Comparison of ENCODE assay signal across 8 cellular contexts in genomic region chr15:82530606-82531379, GRCh38. TPM values are rescaled to one million over a fixed set of nuclear protein-coding genes. Genes with fewer than 3 reads are reported as not detected.
DNase-seq lines count a peak whose midpoint lies in the region; ATAC-seq and TF ChIP-seq lines count a peak whose summit lies in the region.

No MANE protein-coding gene starts in this region.

- peak in 1 of 3 donors; percentile 75 for TF ChIP-seq CTCF in lower leg skin (IDR thresholded peaks at IDR 0.05)

- peaks cover 17% of the 10 kb centered on the region for H3K36me3 Mint-ChIP-seq in T-helper 2 cell treated with Interferon-gamma antibody and Interleukin-4, amounts not matched to agents 5 μg/mL and 100 μg/mL, for 36 hours (ENCODE audit: low read depth)

- no peaks in the 10 kb centered on the region for H3K9me3 Mint-ChIP-seq in T-helper 2 cell treated with Interferon-gamma antibody and Interleukin-4, amounts not matched to agents 5 μg/mL and 100 μg/mL, for 36 hours

- no peaks in the 10 kb centered on the region for H3K27me3 Mint-ChIP-seq in T-helper 2 cell treated with Interferon-gamma antibody and Interleukin-4, amounts not matched to agents 5 μg/mL and 100 μg/mL, for 36 hours (ENCODE audit: low read depth)

- 24 to 28% methylated on average over 10 of the region's 10 CpGs for WGBS in lower leg skin, 2 donors

- peak overlapping the region; percentile 46 for H3K27ac Mint-ChIP-seq in T-helper 2 cell treated with Interferon-gamma antibody and Interleukin-4, amounts not matched to agents 5 μg/mL and 100 μg/mL, for 36 hours

- peaks cover 6% of the 10 kb centered on the region for H3K4me1 Mint-ChIP-seq in T-helper 2 cell treated with Interferon-gamma antibody and Interleukin-4, amounts not matched to agents 5 μg/mL and 100 μg/mL, for 36 hours (ENCODE audit: low read depth)

- intact Hi-C loops in lower leg skin (cut with DNase I; ENCODE audit: low total_unique reads) = no loop called here

- no peak for TF ChIP-seq POLR2A in lower leg skin (IDR thresholded peaks at IDR 0.05)

- DNase-seq in T-helper 2 cell treated with Interferon-gamma antibody and Interleukin-4, amounts not matched to agents 5 μg/mL and 100 μg/mL, for 36 hours (ENCODE audit: low spot score) = peak; percentile 56
- DNase-seq in cerebellar cortex (ENCODE audit: low spot score) (peak; percentile 80), lower leg skin (ENCODE audit: low spot score in 2 of 2) (peak; percentile 39 to 91), SIG-M5 (lab: John Stamatoyannopoulos, UW) (no peak)
- peak; percentile 24 to 46 for DNase-seq in stimulated activated CD8-positive, alpha-beta memory T cell treated with anti-CD3 and anti-CD28 coated beads, Interleukin-2, amount 100 ng/mL, for 1 hour (ENCODE audit: low read depth in 2 of 2)
- no peak for DNase-seq in effector CD8-positive, alpha-beta T cell (lab: John Stamatoyannopoulos, UW)

- no peak overlapping the region for H3K4me3 ChIP-seq in lower leg skin (ENCODE audit: low read depth, poor library complexity, severe bottlenecking)

- peak overlapping the region; percentile 47 for H3K4me3 Mint-ChIP-seq in T-helper 2 cell treated with Interferon-gamma antibody and Interleukin-4, amounts not matched to agents 5 μg/mL and 100 μg/mL, for 36 hours

- peak; percentile 77 for ATAC-seq in GM18517 (IDR thresholded peaks at IDR 0.05; ENCODE audit: unreplicated experiment)
- peak; percentile 70 for ATAC-seq in HG03064 (IDR thresholded peaks at IDR 0.05; ENCODE audit: low read depth, unreplicated experiment)

RNA-seq across cellular contexts. Expression of gene RPS17, which starts 9.5 kb away (rescaled TPM):
- 1,000 to 10,000 TPM; 2,137 to 4,420 (median 3,127) TPM for total RNA-seq in lower leg skin

Comparison
In these comparisons a context has a peak if more than half of its experiments do, and no peak if none do; other contexts are left out.
1. DNase-seq: peak in T-helper 2 cell treated with Interferon-gamma antibody and Interleukin-4, amounts not matched to agents 5 μg/mL and 100 μg/mL, for 36 hours (single experiment), cerebellar cortex (single experiment), lower leg skin (2 of 2) and stimulated activated CD8-positive, alpha-beta memory T cell treated with anti-CD3 and anti-CD28 coated beads, Interleukin-2, amount 100 ng/mL, for 1 hour (2 of 2); none in effector CD8-positive, alpha-beta T cell (single experiment) and SIG-M5 (single experiment).